Comparison of ENCODE assay signal across 8 cellular contexts in the genomic region with DNA sequence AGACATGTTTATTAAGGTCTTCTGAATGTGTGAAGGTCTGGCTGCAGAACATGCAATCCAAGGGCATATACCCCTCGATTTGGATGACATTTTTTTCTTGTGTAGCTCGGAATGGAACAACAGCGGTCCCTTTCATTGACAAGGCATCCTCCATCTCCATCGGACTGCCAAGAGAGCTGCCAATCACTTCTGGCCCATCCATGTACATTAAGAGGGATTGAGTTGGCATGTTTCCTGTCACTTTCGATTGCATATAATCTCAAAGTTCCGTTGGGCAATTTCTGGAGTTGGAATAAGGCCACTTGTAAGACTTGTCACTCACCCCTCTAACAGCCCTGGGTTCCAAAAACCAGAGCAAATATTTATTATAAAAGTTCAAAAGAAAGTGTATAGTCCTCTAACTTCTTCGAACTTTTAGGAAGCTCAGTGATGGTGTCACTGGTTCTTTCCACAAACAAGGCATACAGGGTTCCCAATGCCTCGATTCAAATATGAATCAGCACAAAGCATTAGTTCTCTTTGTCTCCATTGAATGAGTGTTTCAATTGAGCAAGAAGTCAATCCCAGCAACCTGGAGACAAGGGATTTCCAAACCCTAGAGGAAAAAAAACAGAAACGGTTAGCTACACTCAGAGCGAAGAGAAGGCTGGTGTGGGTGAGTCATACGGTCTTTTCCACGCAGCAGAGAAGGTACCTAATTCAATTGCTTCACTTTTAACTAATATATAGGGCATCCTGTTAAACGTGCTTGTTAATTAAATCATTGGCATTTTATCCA. TPM values are rescaled to one million over a fixed set of nuclear protein-coding genes. Genes with fewer than 3 reads are reported as not detected.
DNase-seq lines count a peak whose midpoint lies in the region; ATAC-seq and TF ChIP-seq lines count a peak whose summit lies in the region.

No MANE protein-coding gene starts in this region.

- no peak for TF ChIP-seq CTCF in fibroblast of pulmonary artery (IDR thresholded peaks at IDR 0.05; ENCODE audit: low read length, missing control alignments)
- TF ChIP-seq CTCF in psoas muscle (IDR thresholded peaks at IDR 0.05), result no peak

- 66 to 75% (median 69%) methylated on average over 13 of the region's 13 CpGs for WGBS in psoas muscle, 3 donors

- ATAC-seq in psoas muscle, result peak; percentile 33 to 76 (median 60)
- no peak for ATAC-seq in GM18873 (IDR thresholded peaks at IDR 0.05; ENCODE audit: low FRiP score, unreplicated experiment)

- DNase-seq in HuH-7 (ENCODE audit: low spot score), result peak; percentile 47
- DNase-seq in activated CD4-positive, alpha-beta T cell treated with anti-CD3 and anti-CD28 coated beads, Interleukin-2, amount 50 U/mL, for 1 hour, result peak; percentile 35
- peak; percentile 97 for DNase-seq in fibroblast of pulmonary artery (ENCODE audit: low read depth)
- no peak for DNase-seq in psoas muscle
- DNase-seq in NCI-H1048 (lab: John Stamatoyannopoulos, UW), result no peak
- no peak for DNase-seq in NCI-H2081 treated with DMSO at 0.1 percent for 48 hours (lab: John Stamatoyannopoulos, UW)

- H3K4me2 ChIP-seq in BLaER1, result peak overlapping the region; percentile 93

- no peaks in the 10 kb centered on the region for H3K27me3 ChIP-seq in BLaER1
- no peaks in the 10 kb centered on the region for H3K27me3 ChIP-seq in psoas muscle (ENCODE audit: insufficient read depth in 3 of 3, low read length in 2 of 3)

- peaks cover 43% of the 10 kb centered on the region for H4K20me1 ChIP-seq in BLaER1

- H3K4me1 ChIP-seq in BLaER1 (peaks cover 69% of the 10 kb centered on the region), psoas muscle (peaks cover 39% of the 10 kb centered on the region)

- H3K27ac ChIP-seq in BLaER1 (peak overlapping the region; percentile 92), psoas muscle (peak overlapping the region; percentile 41)

- no peaks in the 10 kb centered on the region for H3K9me3 ChIP-seq in BLaER1
- no peaks in the 10 kb centered on the region for H3K9me3 ChIP-seq in psoas muscle

- peak overlapping the region; percentile 78 for H3K4me3 ChIP-seq in BLaER1
- no peak overlapping the region for H3K4me3 ChIP-seq in fibroblast of pulmonary artery (replicated peaks; ENCODE audit: low read depth, low read length)
- no peak overlapping the region for H3K4me3 ChIP-seq in psoas muscle

- H3K36me3 ChIP-seq in BLaER1 (peaks cover 44% of the 10 kb centered on the region), psoas muscle (ENCODE audit: insufficient read depth in 1 of 2, low read depth in 1 of 2) (peaks cover 2 to 20% of the 10 kb centered on the region in 2 donors)

- H3K9ac ChIP-seq in BLaER1, result peak overlapping the region; percentile 94

- intact Hi-C loops in psoas muscle (cut with DNase I), result no loop called here

RNA-seq across cellular contexts. Expression of a gene that starts 10.9 kb away (rescaled TPM):
- total RNA-seq in psoas muscle, result 1 to 10 TPM; 4.0 to 8.1 (median 6.1) TPM
- polyA plus RNA-seq in psoas muscle, result 1 to 10 TPM; 1.7 to 4.3 (median 2.6) TPM

Comparison
In these comparisons a context has a peak if more than half of its experiments do, and no peak if none do; other contexts are left out.
1. DNase-seq: peak in HuH-7 (single experiment), activated CD4-positive, alpha-beta T cell treated with anti-CD3 and anti-CD28 coated beads, Interleukin-2, amount 50 U/mL, for 1 hour (single experiment) and fibroblast of pulmonary artery (single experiment); none in psoas muscle (0 of 2), NCI-H1048 (single experiment) and NCI-H2081 treated with DMSO at 0.1 percent for 48 hours (single experiment).